1 cellular context compared by ENCODE assay signal in the genomic region with DNA sequence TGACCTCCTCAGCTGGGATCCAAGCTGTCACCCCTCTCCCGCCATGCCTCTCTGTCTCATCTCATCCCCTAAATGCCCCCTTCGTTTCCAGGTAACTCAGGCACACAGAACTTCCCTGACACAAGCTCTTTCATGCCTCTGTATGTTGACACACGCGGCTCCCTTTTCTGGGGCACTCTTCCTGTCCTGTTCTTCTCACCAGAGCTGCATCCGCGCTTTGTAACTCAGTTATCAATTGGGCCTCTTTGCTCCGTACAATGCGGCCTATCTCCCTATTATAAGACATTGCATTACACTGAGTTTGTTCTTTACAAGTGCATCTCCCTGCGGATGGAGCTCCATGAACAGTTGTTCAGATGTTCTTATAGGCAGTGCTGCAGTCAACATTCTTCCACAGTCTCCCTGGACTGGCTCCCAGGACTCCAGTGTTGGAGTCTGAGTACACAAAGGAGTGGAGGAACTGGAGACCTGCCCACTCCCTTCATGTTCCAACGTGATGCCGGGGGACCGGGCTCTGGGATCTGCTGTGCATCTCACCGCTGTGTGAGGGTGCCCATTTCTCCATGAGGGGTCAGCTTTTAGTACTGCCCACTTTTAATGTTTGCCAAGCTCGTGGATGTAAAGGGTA.
TF ChIP-seq lines count a peak whose summit lies in the region.

No MANE protein-coding gene starts in this region.

TF ChIP-seq in H1, 55 proteins besides CTCF, POLR2A, EP300 and RAD21 (continued from another document):
- TF ChIP-seq TAF1 (IDR thresholded peaks at IDR 0.05; ENCODE audit: low read depth, low read length) (no peak), NANOG (IDR thresholded peaks at IDR 0.05; ENCODE audit: insufficient read depth, low read depth, low read length, poor library complexity, severe bottlenecking) (no peak), CEBPB (IDR thresholded peaks at IDR 0.05; ENCODE audit: low read depth, low read length) (no peak), YY1 (IDR thresholded peaks at IDR 0.05; ENCODE audit: low read depth, low read length) (no peak), SUZ12 (IDR thresholded peaks at IDR 0.05; ENCODE audit: low read length) (no peak), ZNF274 (IDR thresholded peaks at IDR 0.05; ENCODE audit: borderline replicate concordance, extremely low read depth, low read length) (no peak), SIN3A (conservative IDR thresholded peaks at IDR 0.05 in 1 of 2, IDR thresholded peaks at IDR 0.05 in 1 of 2; ENCODE audit: low read depth in 1 of 2, low read length in 2 of 2) (no peak), JUN (IDR thresholded peaks at IDR 0.05; ENCODE audit: low read depth, low read length) (no peak), CREB1 (IDR thresholded peaks at IDR 0.05) (no peak), HDAC6 (IDR thresholded peaks at IDR 0.05; ENCODE audit: low read depth, low read length) (no peak), TCF12 (IDR thresholded peaks at IDR 0.05; ENCODE audit: low read depth, low read length) (no peak), GTF2F1 (IDR thresholded peaks at IDR 0.05; ENCODE audit: borderline replicate concordance, low read depth, low read length) (no peak), HDAC2 (IDR thresholded peaks at IDR 0.05; ENCODE audit: borderline replicate concordance in 1 of 2, low read depth in 2 of 2, low read length in 2 of 2) (no peak), RBBP5 (IDR thresholded peaks at IDR 0.05; ENCODE audit: borderline replicate concordance, low read depth, low read length) (no peak)
- TF ChIP-seq, protein P1, sequence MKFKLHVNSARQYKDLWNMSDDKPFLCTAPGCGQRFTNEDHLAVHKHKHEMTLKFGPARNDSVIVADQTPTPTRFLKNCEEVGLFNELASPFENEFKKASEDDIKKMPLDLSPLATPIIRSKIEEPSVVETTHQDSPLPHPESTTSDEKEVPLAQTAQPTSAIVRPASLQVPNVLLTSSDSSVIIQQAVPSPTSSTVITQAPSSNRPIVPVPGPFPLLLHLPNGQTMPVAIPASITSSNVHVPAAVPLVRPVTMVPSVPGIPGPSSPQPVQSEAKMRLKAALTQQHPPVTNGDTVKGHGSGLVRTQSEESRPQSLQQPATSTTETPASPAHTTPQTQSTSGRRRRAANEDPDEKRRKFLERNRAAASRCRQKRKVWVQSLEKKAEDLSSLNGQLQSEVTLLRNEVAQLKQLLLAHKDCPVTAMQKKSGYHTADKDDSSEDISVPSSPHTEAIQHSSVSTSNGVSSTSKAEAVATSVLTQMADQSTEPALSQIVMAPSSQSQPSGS (IDR thresholded peaks at IDR 0.05; ENCODE audit: low read length): no peak
- TF ChIP-seq, protein P2, sequence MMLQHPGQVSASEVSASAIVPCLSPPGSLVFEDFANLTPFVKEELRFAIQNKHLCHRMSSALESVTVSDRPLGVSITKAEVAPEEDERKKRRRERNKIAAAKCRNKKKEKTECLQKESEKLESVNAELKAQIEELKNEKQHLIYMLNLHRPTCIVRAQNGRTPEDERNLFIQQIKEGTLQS (IDR thresholded peaks at IDR 0.05; ENCODE audit: insufficient read depth, low read depth, low read length): no peak
TF ChIP-seq in H1: peak in this region for 0.
